Comparison of ENCODE assay signal across 10 cellular contexts in the genomic region with DNA sequence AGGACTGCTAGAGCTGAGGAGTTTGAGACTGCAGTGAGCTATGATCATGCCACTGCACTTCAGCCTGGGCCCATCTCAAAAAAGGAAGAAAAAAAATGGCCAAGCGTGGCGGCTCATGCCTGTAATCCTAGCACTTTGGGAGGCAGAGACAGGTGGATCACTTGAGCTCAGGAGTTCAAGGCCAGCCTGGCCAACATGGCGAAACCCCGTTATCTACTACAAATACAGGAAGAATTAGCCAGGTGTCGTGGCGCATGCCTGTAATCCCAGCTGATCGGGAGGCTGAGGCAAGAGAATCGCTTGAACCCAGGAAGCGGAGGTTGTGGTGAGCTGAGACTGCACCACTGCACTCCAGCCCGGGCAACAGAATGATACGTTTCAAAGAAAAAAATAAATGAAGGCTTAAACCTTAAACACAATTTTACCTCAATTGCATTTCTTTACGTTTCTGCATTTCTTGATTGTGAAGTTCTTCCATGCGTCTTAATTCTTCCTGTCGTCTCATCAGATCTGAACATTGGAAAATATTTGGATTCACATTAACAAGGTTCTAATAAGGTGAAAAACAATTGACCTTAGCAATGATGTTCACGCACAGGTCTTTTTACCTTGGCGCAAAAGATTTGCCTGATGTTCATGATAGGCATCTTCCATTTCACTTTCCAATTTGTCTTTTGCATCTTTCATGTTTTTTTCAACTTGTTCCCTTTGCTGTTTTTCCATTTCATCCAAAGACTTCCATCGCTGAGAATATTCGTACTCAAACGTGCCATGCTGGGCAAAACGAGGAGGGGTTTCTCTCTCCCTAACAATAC. TPM values are rescaled to one million over a fixed set of nuclear protein-coding genes. Genes with fewer than 3 reads are reported as not detected.
DNase-seq lines count a peak whose midpoint lies in the region; ATAC-seq and TF ChIP-seq lines count a peak whose summit lies in the region.
"Had no signal": no experiment of that assay in that cellular context is flagged by ENCODE, and none has a peak within 500 bp of the region (broad histone marks: within the 10 kb centered on the region; RNA-seq: fewer than 3 reads in every experiment).

No MANE protein-coding gene starts in this region.

- H3K4me3 Mint-ChIP-seq in activated T-helper 1 cell treated with anti-CD3 and anti-CD28 coated beads, Interleukin-12 subunit alpha, Interleukin-12 subunit beta, Interleukin-2, Interleukin-4 antibody, amounts not matched to agents 30 ng/mL and 10 ng/mL and 1 ng/mL, durations not matched to agents 14 hours and 24 hours and 36 hours = peak overlapping the region; percentile 94

- H3K4me1 ChIP-seq in left ventricle myocardium inferior = peaks cover 92% of the 10 kb centered on the region
- peaks cover 8% of the 10 kb centered on the region for H3K4me1 ChIP-seq in right cardiac atrium (ENCODE audit: control insufficient read depth, insufficient read depth, low read length)
- H3K4me1 ChIP-seq in iPS-20b (ENCODE audit: insufficient read depth, low read length) = peaks cover 8% of the 10 kb centered on the region; the same call in 1 of the 2 replicates
- peaks cover 34 to 69% of the 10 kb centered on the region in 2 donors for H3K4me1 ChIP-seq in thoracic aorta (ENCODE audit: control insufficient read depth in 1 of 2, low read depth in 2 of 2)

- ATAC-seq in right cardiac atrium = no peak
- no peak for ATAC-seq in thoracic aorta (ENCODE audit: insufficient number of reproducible peaks, low FRiP score, low read depth)
- ATAC-seq in GM19395 (IDR thresholded peaks at IDR 0.05; ENCODE audit: unreplicated experiment) = no peak

- intact Hi-C loops in left ventricle myocardium inferior (cut with micrococcal nuclease) = no loop called here
- intact Hi-C loops in right cardiac atrium (cut with DNase I) = no loop called here
- intact Hi-C loops in activated T-helper 1 cell treated with anti-CD3 and anti-CD28 coated beads, Interleukin-12 subunit alpha, Interleukin-12 subunit beta, Interleukin-2, Interleukin-4 antibody, amounts not matched to agents 30 ng/mL and 10 ng/mL and 1 ng/mL, durations not matched to agents 14 hours and 24 hours and 36 hours (cut with micrococcal nuclease) = loop anchor here (1.0 kb wide), 1 partner anchor 7 kb away; no protein-coding TSS in a partner anchor

- DNase-seq in left ventricle myocardium inferior (no peak), right cardiac atrium (no peak), thoracic aorta (ENCODE audit: low spot score) (no peak), NCI-H1930 (lab: John Stamatoyannopoulos, UW) (no peak), iPS-NIHi11 (ENCODE audit: low spot score) (no peak)
- DNase-seq in activated T-helper 1 cell treated with anti-CD3 and anti-CD28 coated beads, Interleukin-12 subunit alpha, Interleukin-12 subunit beta, Interleukin-2, Interleukin-4 antibody, amounts not matched to agents 30 ng/mL and 10 ng/mL and 1 ng/mL, durations not matched to agents 14 hours and 24 hours and 36 hours (ENCODE audit: low spot score) = no peak
- DNase-seq: NCI-H1694 treated with DMSO at 0.1 percent for 48 hours had no signal

- peaks cover 80% of the 10 kb centered on the region for H3K4me1 Mint-ChIP-seq in activated T-helper 1 cell treated with anti-CD3 and anti-CD28 coated beads, Interleukin-12 subunit alpha, Interleukin-12 subunit beta, Interleukin-2, Interleukin-4 antibody, amounts not matched to agents 30 ng/mL and 10 ng/mL and 1 ng/mL, durations not matched to agents 14 hours and 24 hours and 36 hours (ENCODE audit: low read depth)

- H3K36me3 ChIP-seq in left ventricle myocardium inferior = peaks cover 79% of the 10 kb centered on the region
- H3K36me3 ChIP-seq in iPS-20b (ENCODE audit: insufficient read depth, low read depth, low read length) = peaks cover 81% of the 10 kb centered on the region
- peaks cover 62% of the 10 kb centered on the region for H3K36me3 ChIP-seq in thoracic aorta

- peak overlapping the region; percentile 89 for H3K27ac Mint-ChIP-seq in activated T-helper 1 cell treated with anti-CD3 and anti-CD28 coated beads, Interleukin-12 subunit alpha, Interleukin-12 subunit beta, Interleukin-2, Interleukin-4 antibody, amounts not matched to agents 30 ng/mL and 10 ng/mL and 1 ng/mL, durations not matched to agents 14 hours and 24 hours and 36 hours

- peaks cover 76% of the 10 kb centered on the region for H3K36me3 Mint-ChIP-seq in activated T-helper 1 cell treated with anti-CD3 and anti-CD28 coated beads, Interleukin-12 subunit alpha, Interleukin-12 subunit beta, Interleukin-2, Interleukin-4 antibody, amounts not matched to agents 30 ng/mL and 10 ng/mL and 1 ng/mL, durations not matched to agents 14 hours and 24 hours and 36 hours (ENCODE audit: low read depth)

- H3K4me3 ChIP-seq in left ventricle myocardium inferior (peak overlapping the region; percentile 100), right cardiac atrium (ENCODE audit: low read length) (no peak overlapping the region), iPS-20b (ENCODE audit: low read length) (peak overlapping the region; percentile 99), thoracic aorta (peak overlapping the region; percentile 100)

- no peaks in the 10 kb centered on the region for H3K9me3 ChIP-seq in left ventricle myocardium inferior (replicated peaks)
- H3K9me3 ChIP-seq in right cardiac atrium (ENCODE audit: control insufficient read depth, low read length) = no peaks in the 10 kb centered on the region
- H3K9me3 ChIP-seq in iPS-20b (ENCODE audit: insufficient read depth, low read depth, low read length) = no peaks in the 10 kb centered on the region
- no peaks in the 10 kb centered on the region for H3K9me3 ChIP-seq in thoracic aorta
- H3K9me3 ChIP-seq: neutrophil had no signal

- H3K9me3 Mint-ChIP-seq in activated T-helper 1 cell treated with anti-CD3 and anti-CD28 coated beads, Interleukin-12 subunit alpha, Interleukin-12 subunit beta, Interleukin-2, Interleukin-4 antibody, amounts not matched to agents 30 ng/mL and 10 ng/mL and 1 ng/mL, durations not matched to agents 14 hours and 24 hours and 36 hours = no peaks in the 10 kb centered on the region

- H3K27ac ChIP-seq in left ventricle myocardium inferior (replicated peaks) (no peak overlapping the region), right cardiac atrium (ENCODE audit: low read length) (no peak overlapping the region), iPS-20b (ENCODE audit: low read length) (no peak overlapping the region), thoracic aorta (no peak overlapping the region)

- TF ChIP-seq CTCF in left ventricle myocardium inferior (IDR thresholded peaks at IDR 0.05; ENCODE audit: borderline replicate concordance) (no peak), thoracic aorta (IDR thresholded peaks at IDR 0.05) (no peak)

- peaks cover 3% of the 10 kb centered on the region for H3K27me3 Mint-ChIP-seq in activated T-helper 1 cell treated with anti-CD3 and anti-CD28 coated beads, Interleukin-12 subunit alpha, Interleukin-12 subunit beta, Interleukin-2, Interleukin-4 antibody, amounts not matched to agents 30 ng/mL and 10 ng/mL and 1 ng/mL, durations not matched to agents 14 hours and 24 hours and 36 hours (ENCODE audit: insufficient read depth)

- 0 out of 2 replicates have a peak overlapping the region, but pooled peaks have one; percentile 3 for H3K9ac ChIP-seq in iPS-20b (ENCODE audit: low read depth, low read length)

- no peaks in the 10 kb centered on the region for H3K27me3 ChIP-seq in left ventricle myocardium inferior (ENCODE audit: low read depth)
- H3K27me3 ChIP-seq in right cardiac atrium (ENCODE audit: control insufficient read depth, insufficient read depth) = no peaks in the 10 kb centered on the region
- H3K27me3 ChIP-seq in iPS-20b (ENCODE audit: insufficient read depth, low read length) = no peaks in the 10 kb centered on the region
- H3K27me3 ChIP-seq in thoracic aorta (replicated peaks; ENCODE audit: insufficient read depth) = no peaks in the 10 kb centered on the region
- H3K27me3 ChIP-seq: neutrophil had no signal

- 68% methylated on average over 20 of the region's 20 CpGs for WGBS in right cardiac atrium

RNA-seq across cellular contexts. Expression of gene SFPQ, which starts 4.2 kb away (rescaled TPM):
- total RNA-seq in left ventricle myocardium inferior = 81.0 TPM
- total RNA-seq in right cardiac atrium = 100 to 1,000 TPM in 2 of 4 donors, 10 to 100 TPM in 2; 91.9 to 130 (median 105) TPM
- 101 TPM for polyA plus RNA-seq in right cardiac atrium
- 398 and 404 TPM in 2 replicates for total RNA-seq in activated T-helper 1 cell treated with anti-CD3 and anti-CD28 coated beads, Interleukin-12 subunit alpha, Interleukin-12 subunit beta, Interleukin-2, Interleukin-4 antibody, amounts not matched to agents 30 ng/mL and 10 ng/mL and 1 ng/mL, durations not matched to agents 14 hours and 24 hours and 36 hours
- 100 to 1,000 TPM; 181 to 362 TPM for total RNA-seq in thoracic aorta
